In genomic region chr22:46807458-46807857, GRCh38 we compare ENCODE assay signal across 1 cellular context.
A peak's percentile ranks its signal among the peaks of the same experiment; 100 is the strongest.
TF ChIP-seq lines count a peak whose summit lies in the region.

No MANE protein-coding gene starts in this region.

TF ChIP-seq in HepG2, 621 proteins besides CTCF, POLR2A, EP300 and RAD21 (continued from another document):
- no peak for TF ChIP-seq RBAK (CRISPR knock-in tag; IDR thresholded peaks at IDR 0.05)
- TF ChIP-seq SRF (IDR thresholded peaks at IDR 0.05; ENCODE audit: low read depth, low read length): no peak
- TF ChIP-seq ZNF740 (CRISPR knock-in tag; IDR thresholded peaks at IDR 0.05): no peak
- TF ChIP-seq FOXA3 (CRISPR knock-in tag; IDR thresholded peaks at IDR 0.05): no peak
- TF ChIP-seq ETV6 (CRISPR knock-in tag; conservative IDR thresholded peaks at IDR 0.05): no peak
- no peak for TF ChIP-seq ZNF652 (CRISPR knock-in tag; IDR thresholded peaks at IDR 0.05; ENCODE audit: borderline replicate concordance, low read depth)
- TF ChIP-seq ZNF629 (CRISPR knock-in tag; conservative IDR thresholded peaks at IDR 0.05): peak; percentile 87
- no peak for TF ChIP-seq AHR (CRISPR knock-in tag; IDR thresholded peaks at IDR 0.05)
- TF ChIP-seq ZNF646 (CRISPR knock-in tag; IDR thresholded peaks at IDR 0.05): no peak
- peak; percentile 58; the same call in 1 of the 2 replicates for TF ChIP-seq ZMYM3 (CRISPR knock-in tag; IDR thresholded peaks at IDR 0.05)
- TF ChIP-seq SYNCRIP (IDR thresholded peaks at IDR 0.05; ENCODE audit: insufficient read depth, low read depth, low read length): no peak
- no peak for TF ChIP-seq SRSF1 (optimal IDR thresholded peaks at IDR 0.05; ENCODE audit: low read depth, low read length)
TF ChIP-seq in HepG2: peak in this region for 2.
